Comparison of ENCODE assay signal across 1 cellular context in the genomic region with DNA sequence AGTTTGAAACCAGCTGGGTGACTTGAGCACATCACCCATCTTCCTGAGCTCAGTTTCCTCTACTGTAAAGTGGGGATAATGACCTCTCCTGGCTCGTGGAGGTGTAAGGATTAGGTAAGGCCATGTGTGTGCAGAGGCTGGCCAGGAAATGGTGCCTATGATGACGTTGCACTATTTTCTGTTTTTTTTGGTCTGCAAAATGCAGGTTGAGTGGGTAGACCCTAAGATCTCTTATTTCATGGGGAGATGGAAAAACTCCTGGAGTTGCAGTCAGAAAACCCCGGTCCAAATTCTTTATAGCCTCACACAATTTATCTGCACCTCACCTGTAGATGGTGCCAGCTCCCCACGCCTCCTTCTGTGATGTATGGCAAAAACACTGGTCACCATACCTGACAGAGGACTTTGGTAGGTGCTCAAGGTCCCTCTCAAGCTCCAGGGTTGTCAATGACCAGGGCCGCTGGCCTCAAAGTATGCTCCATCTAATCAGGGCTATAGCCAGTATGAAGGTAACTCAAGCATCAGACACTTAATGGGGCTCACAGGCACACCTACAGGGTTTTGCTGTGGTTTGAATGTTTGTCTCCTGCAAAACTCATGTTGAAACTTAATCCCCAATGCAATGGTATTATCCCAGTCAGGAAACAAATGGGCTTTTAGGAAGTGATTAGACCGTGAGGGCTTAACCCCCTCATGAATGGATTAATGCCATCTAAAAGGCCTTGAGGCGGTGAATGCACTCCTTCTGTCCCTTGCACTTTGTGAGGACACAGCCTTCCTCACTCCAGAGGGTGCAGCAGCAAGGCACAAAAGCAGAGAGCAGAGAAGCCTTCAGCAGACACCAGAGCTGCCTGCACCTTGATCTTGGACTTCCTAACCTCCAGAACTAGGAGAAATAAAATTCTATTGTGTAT.
TF ChIP-seq lines count a peak whose summit lies in the region.

No MANE protein-coding gene starts in this region.

TF ChIP-seq in HepG2, 621 proteins besides CTCF, POLR2A, EP300 and RAD21 (continued from another document and continues in another):
- TF ChIP-seq, protein P1, sequence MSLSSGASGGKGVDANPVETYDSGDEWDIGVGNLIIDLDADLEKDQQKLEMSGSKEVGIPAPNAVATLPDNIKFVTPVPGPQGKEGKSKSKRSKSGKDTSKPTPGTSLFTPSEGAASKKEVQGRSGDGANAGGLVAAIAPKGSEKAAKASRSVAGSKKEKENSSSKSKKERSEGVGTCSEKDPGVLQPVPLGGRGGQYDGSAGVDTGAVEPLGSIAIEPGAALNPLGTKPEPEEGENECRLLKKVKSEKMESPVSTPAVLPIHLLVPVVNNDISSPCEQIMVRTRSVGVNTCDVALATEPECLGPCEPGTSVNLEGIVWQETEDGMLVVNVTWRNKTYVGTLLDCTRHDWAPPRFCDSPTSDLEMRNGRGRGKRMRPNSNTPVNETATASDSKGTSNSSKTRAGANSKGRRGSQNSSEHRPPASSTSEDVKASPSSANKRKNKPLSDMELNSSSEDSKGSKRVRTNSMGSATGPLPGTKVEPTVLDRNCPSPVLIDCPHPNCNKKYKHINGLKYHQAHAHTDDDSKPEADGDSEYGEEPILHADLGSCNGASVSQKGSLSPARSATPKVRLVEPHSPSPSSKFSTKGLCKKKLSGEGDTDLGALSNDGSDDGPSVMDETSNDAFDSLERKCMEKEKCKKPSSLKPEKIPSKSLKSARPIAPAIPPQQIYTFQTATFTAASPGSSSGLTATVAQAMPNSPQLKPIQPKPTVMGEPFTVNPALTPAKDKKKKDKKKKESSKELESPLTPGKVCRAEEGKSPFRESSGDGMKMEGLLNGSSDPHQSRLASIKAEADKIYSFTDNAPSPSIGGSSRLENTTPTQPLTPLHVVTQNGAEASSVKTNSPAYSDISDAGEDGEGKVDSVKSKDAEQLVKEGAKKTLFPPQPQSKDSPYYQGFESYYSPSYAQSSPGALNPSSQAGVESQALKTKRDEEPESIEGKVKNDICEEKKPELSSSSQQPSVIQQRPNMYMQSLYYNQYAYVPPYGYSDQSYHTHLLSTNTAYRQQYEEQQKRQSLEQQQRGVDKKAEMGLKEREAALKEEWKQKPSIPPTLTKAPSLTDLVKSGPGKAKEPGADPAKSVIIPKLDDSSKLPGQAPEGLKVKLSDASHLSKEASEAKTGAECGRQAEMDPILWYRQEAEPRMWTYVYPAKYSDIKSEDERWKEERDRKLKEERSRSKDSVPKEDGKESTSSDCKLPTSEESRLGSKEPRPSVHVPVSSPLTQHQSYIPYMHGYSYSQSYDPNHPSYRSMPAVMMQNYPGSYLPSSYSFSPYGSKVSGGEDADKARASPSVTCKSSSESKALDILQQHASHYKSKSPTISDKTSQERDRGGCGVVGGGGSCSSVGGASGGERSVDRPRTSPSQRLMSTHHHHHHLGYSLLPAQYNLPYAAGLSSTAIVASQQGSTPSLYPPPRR (CRISPR knock-in tag; IDR thresholded peaks at IDR 0.05; ENCODE audit: borderline replicate concordance), result no peak
- TF ChIP-seq ZNF724P (CRISPR knock-in tag; IDR thresholded peaks at IDR 0.05; ENCODE audit: borderline replicate concordance), result no peak
- TF ChIP-seq ZNF891 (CRISPR knock-in tag; IDR thresholded peaks at IDR 0.05), result no peak
- TF ChIP-seq TCF7L2 (IDR thresholded peaks at IDR 0.05; ENCODE audit: low read depth, low read length), result no peak
- no peak for TF ChIP-seq ZNF709 (CRISPR knock-in tag; IDR thresholded peaks at IDR 0.05)
- no peak for TF ChIP-seq MAFG (CRISPR knock-in tag; IDR thresholded peaks at IDR 0.05)
- no peak for TF ChIP-seq AHR (CRISPR knock-in tag; IDR thresholded peaks at IDR 0.05)
- TF ChIP-seq ZNF766 (CRISPR knock-in tag; IDR thresholded peaks at IDR 0.05; ENCODE audit: borderline replicate concordance), result no peak
- TF ChIP-seq RAD51 (IDR thresholded peaks at IDR 0.05; ENCODE audit: borderline replicate concordance), result no peak
- TF ChIP-seq HNF4A (CRISPR knock-in tag; IDR thresholded peaks at IDR 0.05), result peak; percentile 44
- TF ChIP-seq, protein P2, sequence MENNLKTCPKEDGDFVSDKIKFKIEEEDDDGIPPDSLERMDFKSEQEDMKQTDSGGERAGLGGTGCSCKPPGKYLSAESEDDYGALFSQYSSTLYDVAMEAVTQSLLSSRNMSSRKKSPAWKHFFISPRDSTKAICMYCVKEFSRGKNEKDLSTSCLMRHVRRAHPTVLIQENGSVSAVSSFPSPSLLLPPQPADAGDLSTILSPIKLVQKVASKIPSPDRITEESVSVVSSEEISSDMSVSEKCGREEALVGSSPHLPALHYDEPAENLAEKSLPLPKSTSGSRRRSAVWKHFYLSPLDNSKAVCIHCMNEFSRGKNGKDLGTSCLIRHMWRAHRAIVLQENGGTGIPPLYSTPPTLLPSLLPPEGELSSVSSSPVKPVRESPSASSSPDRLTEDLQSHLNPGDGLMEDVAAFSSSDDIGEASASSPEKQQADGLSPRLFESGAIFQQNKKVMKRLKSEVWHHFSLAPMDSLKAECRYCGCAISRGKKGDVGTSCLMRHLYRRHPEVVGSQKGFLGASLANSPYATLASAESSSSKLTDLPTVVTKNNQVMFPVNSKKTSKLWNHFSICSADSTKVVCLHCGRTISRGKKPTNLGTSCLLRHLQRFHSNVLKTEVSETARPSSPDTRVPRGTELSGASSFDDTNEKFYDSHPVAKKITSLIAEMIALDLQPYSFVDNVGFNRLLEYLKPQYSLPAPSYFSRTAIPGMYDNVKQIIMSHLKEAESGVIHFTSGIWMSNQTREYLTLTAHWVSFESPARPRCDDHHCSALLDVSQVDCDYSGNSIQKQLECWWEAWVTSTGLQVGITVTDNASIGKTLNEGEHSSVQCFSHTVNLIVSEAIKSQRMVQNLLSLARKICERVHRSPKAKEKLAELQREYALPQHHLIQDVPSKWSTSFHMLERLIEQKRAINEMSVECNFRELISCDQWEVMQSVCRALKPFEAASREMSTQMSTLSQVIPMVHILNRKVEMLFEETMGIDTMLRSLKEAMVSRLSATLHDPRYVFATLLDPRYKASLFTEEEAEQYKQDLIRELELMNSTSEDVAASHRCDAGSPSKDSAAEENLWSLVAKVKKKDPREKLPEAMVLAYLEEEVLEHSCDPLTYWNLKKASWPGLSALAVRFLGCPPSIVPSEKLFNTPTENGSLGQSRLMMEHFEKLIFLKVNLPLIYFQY (CRISPR knock-in tag; IDR thresholded peaks at IDR 0.05; ENCODE audit: borderline replicate concordance), result no peak
- TF ChIP-seq SATB2 (CRISPR knock-in tag; IDR thresholded peaks at IDR 0.05), result no peak
- peak; percentile 51 to 71; a peak in 3 of 4 replicates for TF ChIP-seq MAFK (conservative IDR thresholded peaks at IDR 0.05 in 1 of 2, IDR thresholded peaks at IDR 0.05 in 1 of 2; ENCODE audit: low read length in 2 of 2)
- peak; percentile 71 for TF ChIP-seq STAG1 (CRISPR knock-in tag; IDR thresholded peaks at IDR 0.05)
- no peak for TF ChIP-seq SKI (IDR thresholded peaks at IDR 0.05; ENCODE audit: partially characterized antibody)
- TF ChIP-seq ZNF317 (CRISPR knock-in tag; IDR thresholded peaks at IDR 0.05), result no peak
- no peak for TF ChIP-seq ZFP82 (CRISPR knock-in tag; IDR thresholded peaks at IDR 0.05; ENCODE audit: borderline replicate concordance)
- TF ChIP-seq, protein P3, sequence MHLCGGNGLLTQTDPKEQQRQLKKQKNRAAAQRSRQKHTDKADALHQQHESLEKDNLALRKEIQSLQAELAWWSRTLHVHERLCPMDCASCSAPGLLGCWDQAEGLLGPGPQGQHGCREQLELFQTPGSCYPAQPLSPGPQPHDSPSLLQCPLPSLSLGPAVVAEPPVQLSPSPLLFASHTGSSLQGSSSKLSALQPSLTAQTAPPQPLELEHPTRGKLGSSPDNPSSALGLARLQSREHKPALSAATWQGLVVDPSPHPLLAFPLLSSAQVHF (CRISPR knock-in tag; IDR thresholded peaks at IDR 0.05), result no peak
- no peak for TF ChIP-seq FOXM1 (CRISPR knock-in tag; IDR thresholded peaks at IDR 0.05)
- TF ChIP-seq MAFF (IDR thresholded peaks at IDR 0.05; ENCODE audit: low read depth, low read length), result peak; percentile 46; the same call in 1 of the 2 replicates
- TF ChIP-seq KLF11 (CRISPR knock-in tag; IDR thresholded peaks at IDR 0.05), result no peak
- TF ChIP-seq SMARCC2 (IDR thresholded peaks at IDR 0.05), result no peak
- TF ChIP-seq, protein P4, sequence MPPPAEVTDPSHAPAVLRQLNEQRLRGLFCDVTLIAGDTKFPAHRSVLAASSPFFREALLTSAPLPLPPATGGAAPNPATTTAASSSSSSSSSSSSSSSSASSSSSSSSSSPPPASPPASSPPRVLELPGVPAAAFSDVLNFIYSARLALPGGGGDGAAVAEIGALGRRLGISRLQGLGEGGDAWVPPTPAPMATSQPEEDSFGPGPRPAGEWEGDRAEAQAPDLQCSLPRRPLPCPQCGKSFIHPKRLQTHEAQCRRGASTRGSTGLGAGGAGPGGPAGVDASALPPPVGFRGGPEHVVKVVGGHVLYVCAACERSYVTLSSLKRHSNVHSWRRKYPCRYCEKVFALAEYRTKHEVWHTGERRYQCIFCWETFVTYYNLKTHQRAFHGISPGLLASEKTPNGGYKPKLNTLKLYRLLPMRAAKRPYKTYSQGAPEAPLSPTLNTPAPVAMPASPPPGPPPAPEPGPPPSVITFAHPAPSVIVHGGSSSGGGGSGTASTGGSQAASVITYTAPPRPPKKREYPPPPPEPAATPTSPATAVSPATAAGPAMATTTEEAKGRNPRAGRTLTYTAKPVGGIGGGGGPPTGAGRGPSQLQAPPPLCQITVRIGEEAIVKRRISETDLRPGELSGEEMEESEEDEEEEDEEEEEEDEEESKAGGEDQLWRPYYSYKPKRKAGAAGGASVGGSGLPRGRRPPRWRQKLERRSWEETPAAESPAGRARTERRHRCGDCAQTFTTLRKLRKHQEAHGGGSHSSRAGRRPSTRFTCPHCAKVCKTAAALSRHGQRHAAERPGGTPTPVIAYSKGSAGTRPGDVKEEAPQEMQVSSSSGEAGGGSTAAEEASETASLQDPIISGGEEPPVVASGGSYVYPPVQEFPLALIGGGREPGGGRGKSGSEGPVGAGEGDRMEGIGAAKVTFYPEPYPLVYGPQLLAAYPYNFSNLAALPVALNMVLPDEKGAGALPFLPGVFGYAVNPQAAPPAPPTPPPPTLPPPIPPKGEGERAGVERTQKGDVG (CRISPR knock-in tag; IDR thresholded peaks at IDR 0.05; ENCODE audit: borderline replicate concordance), result no peak
- TF ChIP-seq, protein P5, sequence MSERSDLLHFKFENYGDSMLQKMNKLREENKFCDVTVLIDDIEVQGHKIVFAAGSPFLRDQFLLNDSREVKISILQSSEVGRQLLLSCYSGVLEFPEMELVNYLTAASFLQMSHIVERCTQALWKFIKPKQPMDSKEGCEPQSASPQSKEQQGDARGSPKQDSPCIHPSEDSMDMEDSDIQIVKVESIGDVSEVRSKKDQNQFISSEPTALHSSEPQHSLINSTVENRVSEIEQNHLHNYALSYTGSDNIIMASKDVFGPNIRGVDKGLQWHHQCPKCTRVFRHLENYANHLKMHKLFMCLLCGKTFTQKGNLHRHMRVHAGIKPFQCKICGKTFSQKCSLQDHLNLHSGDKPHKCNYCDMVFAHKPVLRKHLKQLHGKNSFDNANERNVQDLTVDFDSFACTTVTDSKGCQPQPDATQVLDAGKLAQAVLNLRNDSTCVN (CRISPR knock-in tag; IDR thresholded peaks at IDR 0.05; ENCODE audit: borderline replicate concordance), result no peak
- TF ChIP-seq TAF15 (IDR thresholded peaks at IDR 0.05; ENCODE audit: low read depth, low read length, poor library complexity, severe bottlenecking), result no peak
- TF ChIP-seq, protein P6, sequence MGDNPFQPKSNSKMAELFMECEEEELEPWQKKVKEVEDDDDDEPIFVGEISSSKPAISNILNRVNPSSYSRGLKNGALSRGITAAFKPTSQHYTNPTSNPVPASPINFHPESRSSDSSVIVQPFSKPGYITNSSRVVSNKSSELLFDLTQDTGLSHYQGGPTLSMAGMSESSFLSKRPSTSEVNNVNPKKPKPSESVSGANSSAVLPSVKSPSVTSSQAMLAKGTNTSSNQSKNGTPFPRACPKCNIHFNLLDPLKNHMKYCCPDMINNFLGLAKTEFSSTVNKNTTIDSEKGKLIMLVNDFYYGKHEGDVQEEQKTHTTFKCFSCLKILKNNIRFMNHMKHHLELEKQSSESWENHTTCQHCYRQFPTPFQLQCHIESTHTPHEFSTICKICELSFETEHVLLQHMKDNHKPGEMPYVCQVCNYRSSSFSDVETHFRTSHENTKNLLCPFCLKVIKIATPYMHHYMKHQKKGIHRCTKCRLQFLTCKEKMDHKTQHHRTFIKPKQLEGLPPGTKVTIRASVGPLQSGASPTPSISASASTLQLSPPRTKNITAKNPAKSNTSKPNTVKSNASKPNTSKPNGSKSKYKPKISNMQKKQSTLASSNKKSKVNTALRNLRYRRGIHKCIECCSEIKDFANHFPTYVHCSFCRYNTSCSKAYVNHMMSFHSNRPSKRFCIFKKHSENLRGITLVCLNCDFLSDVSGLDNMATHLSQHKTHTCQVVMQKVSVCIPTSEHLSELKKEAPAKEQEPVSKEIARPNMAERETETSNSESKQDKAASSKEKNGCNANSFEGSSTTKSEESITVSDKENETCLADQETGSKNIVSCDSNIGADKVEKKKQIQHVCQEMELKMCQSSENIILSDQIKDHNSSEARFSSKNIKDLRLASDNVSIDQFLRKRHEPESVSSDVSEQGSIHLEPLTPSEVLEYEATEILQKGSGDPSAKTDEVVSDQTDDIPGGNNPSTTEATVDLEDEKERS (CRISPR knock-in tag; IDR thresholded peaks at IDR 0.05), result no peak
- no peak for TF ChIP-seq ZSCAN12 (CRISPR knock-in tag; IDR thresholded peaks at IDR 0.05)
- TF ChIP-seq ZNF672 (CRISPR knock-in tag; IDR thresholded peaks at IDR 0.05), result no peak
- TF ChIP-seq JUN (CRISPR knock-in tag; IDR thresholded peaks at IDR 0.05), result no peak
- TF ChIP-seq, protein P7, sequence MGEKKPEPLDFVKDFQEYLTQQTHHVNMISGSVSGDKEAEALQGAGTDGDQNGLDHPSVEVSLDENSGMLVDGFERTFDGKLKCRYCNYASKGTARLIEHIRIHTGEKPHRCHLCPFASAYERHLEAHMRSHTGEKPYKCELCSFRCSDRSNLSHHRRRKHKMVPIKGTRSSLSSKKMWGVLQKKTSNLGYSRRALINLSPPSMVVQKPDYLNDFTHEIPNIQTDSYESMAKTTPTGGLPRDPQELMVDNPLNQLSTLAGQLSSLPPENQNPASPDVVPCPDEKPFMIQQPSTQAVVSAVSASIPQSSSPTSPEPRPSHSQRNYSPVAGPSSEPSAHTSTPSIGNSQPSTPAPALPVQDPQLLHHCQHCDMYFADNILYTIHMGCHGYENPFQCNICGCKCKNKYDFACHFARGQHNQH (CRISPR knock-in tag; IDR thresholded peaks at IDR 0.05), result no peak
- no peak for TF ChIP-seq ZNF337 (CRISPR knock-in tag; IDR thresholded peaks at IDR 0.05; ENCODE audit: borderline replicate concordance, low read depth)
